ENCODE assay signal across 18 cellular contexts in the genomic region with DNA sequence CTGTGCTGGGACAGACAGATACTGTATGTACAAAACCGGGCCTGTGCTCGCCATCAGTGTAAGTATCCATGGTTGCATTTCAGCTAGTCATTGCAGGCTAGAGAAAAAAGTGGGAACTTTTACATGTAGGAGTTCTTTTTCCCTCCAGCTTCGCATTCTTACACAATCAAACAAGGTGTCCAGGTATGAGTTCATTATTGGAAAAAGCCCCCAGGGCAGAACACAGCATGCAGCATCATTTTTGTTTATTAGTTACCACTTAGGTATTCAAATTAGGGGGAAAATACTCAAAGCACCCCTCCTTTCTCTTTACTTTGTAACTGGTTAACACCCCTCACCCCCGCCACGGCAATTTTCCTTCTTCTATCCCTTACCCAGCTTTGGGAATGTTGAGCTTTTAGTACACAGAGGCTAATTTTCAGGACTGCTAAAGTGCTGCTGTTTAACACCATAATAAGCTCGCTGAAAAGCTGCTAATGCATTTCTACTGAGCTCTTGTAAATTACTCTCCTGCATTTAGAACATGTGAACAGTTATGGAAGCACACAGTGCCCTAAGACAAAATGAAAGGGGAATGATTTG. TPM values are rescaled to one million over a fixed set of nuclear protein-coding genes. Genes with fewer than 3 reads are reported as not detected.
A peak's percentile ranks its signal among the peaks of the same experiment; 100 is the strongest.
DNase-seq lines count a peak whose midpoint lies in the region; TF ChIP-seq lines count a peak whose summit lies in the region.
"Had no signal": no experiment of that assay in that cellular context is flagged by ENCODE, and none has a peak within 500 bp of the region (broad histone marks: within the 10 kb centered on the region; RNA-seq: fewer than 3 reads in every experiment).

No MANE protein-coding gene starts in this region.

- H3K27me3 Mint-ChIP-seq in brain, result peaks cover 7% of the 10 kb centered on the region

- H2AFZ ChIP-seq in neural cell (ENCODE audit: low read depth, low read length), result no peak overlapping the region
- H2AFZ ChIP-seq: GM23248 had no signal

- no peaks in the 10 kb centered on the region for H3F3A ChIP-seq in neural cell (ENCODE audit: insufficient read depth, low read length, poor library complexity, severe bottlenecking)

- H3K9me3 Mint-ChIP-seq in brain, result no peaks in the 10 kb centered on the region

- no peaks in the 10 kb centered on the region for H3K9me2 ChIP-seq in neural cell (ENCODE audit: insufficient read depth, low read length)

- no peaks in the 10 kb centered on the region for H4K20me1 ChIP-seq in neural cell (ENCODE audit: insufficient read depth)

- TF ChIP-seq EP300 in neural cell (conservative IDR thresholded peaks at IDR 0.05; ENCODE audit: poor library complexity, severe bottlenecking), result no peak

- H3K4me3 Mint-ChIP-seq in brain, result no peak overlapping the region
- H3K4me3 Mint-ChIP-seq: CD4-positive, alpha-beta memory T cell had no signal

- TF ChIP-seq RAD21 in neural cell (conservative IDR thresholded peaks at IDR 0.05), result no peak

- H3K4me3 ChIP-seq in neural cell (ENCODE audit: low read length), result no peak overlapping the region
- H3K4me3 ChIP-seq: GM23248 had no signal

- H3K79me2 ChIP-seq in neural cell (replicated peaks; ENCODE audit: insufficient read depth, low read length), result no peaks in the 10 kb centered on the region

- no peak overlapping the region for H3K27ac ChIP-seq in neural cell (ENCODE audit: low read length)
- H3K27ac ChIP-seq: GM23248 had no signal

- H3K4me1 Mint-ChIP-seq in brain, result peaks cover 32% of the 10 kb centered on the region
- H3K4me1 Mint-ChIP-seq: CD4-positive, alpha-beta memory T cell had no signal

- H3K9me3 ChIP-seq in neural cell (ENCODE audit: low read length), result no peaks in the 10 kb centered on the region

- no peaks in the 10 kb centered on the region for H3K36me3 Mint-ChIP-seq in brain
- H3K36me3 Mint-ChIP-seq: CD4-positive, alpha-beta memory T cell had no signal

- peak overlapping the region in 3 of 5 experiments; percentile 2 to 74 (median 39) for H3K27ac Mint-ChIP-seq in brain
- H3K27ac Mint-ChIP-seq: CD4-positive, alpha-beta memory T cell had no signal

- no peak overlapping the region for H3K4me2 ChIP-seq in neural cell (ENCODE audit: low read length)

- peak; percentile 12 for DNase-seq in Ammon's horn (ENCODE audit: low spot score)
- peak; percentile 62 for DNase-seq in NCI-H146 (lab: John Stamatoyannopoulos, UW)
- no peak for DNase-seq in NCI-H187 treated with DMSO at 0.1 percent for 48 hours (lab: John Stamatoyannopoulos, UW)
- DNase-seq in stimulated activated CD4-positive, alpha-beta T cell treated with anti-CD3 and anti-CD28 coated beads, Interleukin-2, amount 100 ng/mL, for 48 hours, result no peak
- DNase-seq in cerebellum (ENCODE audit: low spot score), result no peak
- DNase-seq: AML-193; CD4-positive, alpha-beta memory T cell; DND-41; GDM1; GM23248; NCI-H1092; NCI-H1930; NCI-H226; NCI-H774 had no signal

- H3K9ac ChIP-seq in neural cell (ENCODE audit: low read length), result no peak overlapping the region
- H3K9ac ChIP-seq: GM23248 had no signal

- H3K27me3 ChIP-seq in neural cell (ENCODE audit: insufficient read depth, low read depth, low read length), result no peaks in the 10 kb centered on the region

- TF ChIP-seq CTCF in brain (conservative IDR thresholded peaks at IDR 0.05) (no peak), neural cell (IDR thresholded peaks at IDR 0.05; ENCODE audit: poor library complexity, severe bottlenecking) (no peak)

- H3K36me3 ChIP-seq in neural cell (ENCODE audit: insufficient read depth, low read length), result no peaks in the 10 kb centered on the region

TF ChIP-seq in neural cell, 6 proteins besides CTCF, POLR2A, EP300 and RAD21:
- TF ChIP-seq TAF1 (IDR thresholded peaks at IDR 0.05; ENCODE audit: low read depth) (no peak), POLR2AphosphoS5 (IDR thresholded peaks at IDR 0.05) (no peak), REST (IDR thresholded peaks at IDR 0.05; ENCODE audit: borderline replicate concordance) (peak; percentile 95)

RNA-seq across cellular contexts. Expression of gene UPP2, which starts 13.6 kb away (rescaled TPM):
- polyA plus RNA-seq in brain (ENCODE audit: insufficient read depth, low read depth, low replicate concordance), result 0.24 TPM
- polyA plus RNA-seq in neural cell, result 0.12 and 0.16 TPM in 2 replicates
- 0.81 TPM in 1 of 2 replicates, not detected in the other for polyA minus RNA-seq in neural cell
- 0.27 TPM for total RNA-seq in cerebellum
- total RNA-seq: CD4-positive, alpha-beta memory T cell; GM23248; HT1080; Right ventricle myocardium inferior had no signal
- polyA plus RNA-seq: CD4-positive, alpha-beta memory T cell; GM23248 had no signal

Comparison
In these comparisons a context has a peak if more than half of its experiments do, and no peak if none do; other contexts are left out.
1. DNase-seq: peak in Ammon's horn (single experiment) and NCI-H146 (single experiment); none in NCI-H187 treated with DMSO at 0.1 percent for 48 hours (single experiment), stimulated activated CD4-positive, alpha-beta T cell treated with anti-CD3 and anti-CD28 coated beads, Interleukin-2, amount 100 ng/mL, for 48 hours (0 of 2) and cerebellum (single experiment).